8 cellular contexts compared by ENCODE assay signal in the genomic region with DNA sequence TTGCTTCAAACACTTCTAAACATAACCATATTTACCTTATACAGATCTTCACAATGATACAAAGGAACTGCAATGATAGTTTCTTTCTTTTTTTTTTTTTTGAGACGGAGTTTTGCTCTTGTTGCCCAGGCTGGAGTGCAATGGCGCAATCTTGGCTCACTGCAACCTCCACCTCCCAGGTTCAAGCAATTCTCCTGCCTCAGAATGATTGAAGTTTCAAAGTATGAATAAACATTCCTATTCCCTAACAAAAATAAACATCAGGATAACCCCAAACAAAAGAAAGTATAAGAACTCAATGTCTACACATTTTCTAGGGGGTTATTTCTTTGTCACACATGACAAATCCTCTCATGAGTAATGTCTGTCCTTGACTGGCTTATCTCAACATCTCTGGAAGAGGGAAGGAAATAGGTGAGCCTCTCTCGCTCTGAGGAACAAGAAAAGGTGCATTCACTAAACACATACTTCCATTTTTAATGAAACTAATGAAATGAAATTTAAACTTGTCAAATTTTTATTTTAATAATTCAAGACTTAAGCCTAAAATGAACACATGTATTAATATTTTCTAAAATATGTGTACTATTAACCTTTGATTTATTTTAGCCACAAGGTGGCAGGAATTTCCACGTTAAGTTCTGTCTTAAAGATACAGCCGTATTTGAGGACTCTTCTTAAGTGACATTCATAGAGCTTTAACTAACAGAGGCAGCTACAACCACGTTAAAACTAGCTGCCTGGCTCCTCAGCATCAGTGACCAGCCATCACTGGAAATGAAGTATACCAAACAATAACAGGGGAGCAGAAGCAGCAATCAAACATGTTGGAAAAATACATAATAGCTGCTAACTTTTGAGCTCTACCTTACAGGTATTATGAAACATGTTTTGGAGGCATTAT. TPM values are rescaled to one million over a fixed set of nuclear protein-coding genes. Genes with fewer than 3 reads are reported as not detected.
DNase-seq lines count a peak whose midpoint lies in the region; ATAC-seq, FAIRE-seq and TF ChIP-seq lines count a peak whose summit lies in the region.

No MANE protein-coding gene starts in this region.

- H3K9me3 Mint-ChIP-seq in endothelial cell (ENCODE audit: unreplicated experiment): no peaks in the 10 kb centered on the region
- no peaks in the 10 kb centered on the region for H3K9me3 Mint-ChIP-seq in CD8-positive, alpha-beta memory T cell

- H3K27ac Mint-ChIP-seq in endothelial cell (ENCODE audit: unreplicated experiment): peak overlapping the region; percentile 70
- no peak overlapping the region for H3K27ac Mint-ChIP-seq in CD8-positive, alpha-beta memory T cell

- peak; percentile 79 for DNase-seq in DMS53 (lab: John Stamatoyannopoulos, UW)
- DNase-seq in NCI-H460 (ENCODE audit: extremely low read depth, low read depth): peak; percentile 43
- DNase-seq in endothelial cell (ENCODE audit: low spot score): no peak
- DNase-seq in small intestine: peak; percentile 36
- DNase-seq in CD8-positive, alpha-beta memory T cell: no peak
- DNase-seq in GM19238 (ENCODE audit: insufficient read length, low spot score): no peak

- no peak overlapping the region for H3K4me3 ChIP-seq in small intestine (ENCODE audit: low read depth in 1 of 2, low read length in 2 of 2)
- H3K4me3 ChIP-seq in CD8-positive, alpha-beta memory T cell (ENCODE audit: low read length): no peak overlapping the region

- H3K4me3 Mint-ChIP-seq in endothelial cell (ENCODE audit: unreplicated experiment): no peak overlapping the region
- no peak overlapping the region for H3K4me3 Mint-ChIP-seq in CD8-positive, alpha-beta memory T cell

- H3K27me3 Mint-ChIP-seq in endothelial cell (ENCODE audit: unreplicated experiment): peaks cover 3% of the 10 kb centered on the region
- H3K27me3 Mint-ChIP-seq in CD8-positive, alpha-beta memory T cell: peaks cover 11 to 33% of the 10 kb centered on the region in 2 donors

- POLR2A ChIA-PET in CD8-positive, alpha-beta memory T cell (lab: Charles Lee): no interaction called here

- peak; percentile 68 for ATAC-seq in GM21381 (IDR thresholded peaks at IDR 0.05; ENCODE audit: unreplicated experiment)
- ATAC-seq in HG03457 (IDR thresholded peaks at IDR 0.05; ENCODE audit: unreplicated experiment): no peak

- peaks cover 7% of the 10 kb centered on the region for H3K4me1 Mint-ChIP-seq in endothelial cell (ENCODE audit: unreplicated experiment)
- H3K4me1 Mint-ChIP-seq in CD8-positive, alpha-beta memory T cell: peaks cover 5 to 14% (median 10%) of the 10 kb centered on the region in 3 donors

- no peak overlapping the region for H3K27ac ChIP-seq in small intestine (ENCODE audit: low read depth in 1 of 2, low read length in 1 of 2)
- no peak overlapping the region for H3K27ac ChIP-seq in CD8-positive, alpha-beta memory T cell (ENCODE audit: low read depth, low read length)

- FAIRE-seq in small intestine (lab: Jason Lieb, UNC): no peak

- H3K4me1 ChIP-seq in small intestine (ENCODE audit: control insufficient read depth in 2 of 2, insufficient read depth in 1 of 2, low read depth in 1 of 2, low read length in 1 of 2): no peaks in the 10 kb centered on the region
- no peaks in the 10 kb centered on the region for H3K4me1 ChIP-seq in CD8-positive, alpha-beta memory T cell (ENCODE audit: insufficient read depth, low read length)

- no peaks in the 10 kb centered on the region for H3K36me3 ChIP-seq in small intestine (ENCODE audit: control insufficient read depth in 2 of 2, insufficient read depth in 2 of 2, low read length in 2 of 2)
- no peaks in the 10 kb centered on the region for H3K36me3 ChIP-seq in CD8-positive, alpha-beta memory T cell (ENCODE audit: insufficient read depth, low read length)

- no peaks in the 10 kb centered on the region for H3K27me3 ChIP-seq in small intestine (ENCODE audit: control insufficient read depth in 2 of 2, insufficient read depth in 2 of 2, low read length in 2 of 2)
- no peaks in the 10 kb centered on the region for H3K27me3 ChIP-seq in CD8-positive, alpha-beta memory T cell (ENCODE audit: insufficient read depth, low read length, poor library complexity, severe bottlenecking)

- 5 to 22% (median 10%) methylated on average over 6 of the region's 6 CpGs for WGBS in small intestine, 3 donors

- peak; percentile 28 for TF ChIP-seq CTCF in endothelial cell (IDR thresholded peaks at IDR 0.05; ENCODE audit: unreplicated experiment)

- H3K9me3 ChIP-seq in small intestine (ENCODE audit: control insufficient read depth, low read depth): no peaks in the 10 kb centered on the region
- H3K9me3 ChIP-seq in CD8-positive, alpha-beta memory T cell (ENCODE audit: low read length): no peaks in the 10 kb centered on the region

- CTCF ChIA-PET in CD8-positive, alpha-beta memory T cell (lab: Charles Lee): interaction anchor here (0.6 to 1.7 kb wide), 9 partner anchors 8 to 189 kb away, joined by 3 to 8 read pairs (median 3); partner anchors contain the start of gene MALSU1

- peaks cover 3% of the 10 kb centered on the region for H3K36me3 Mint-ChIP-seq in endothelial cell (ENCODE audit: low read depth, unreplicated experiment)
- H3K36me3 Mint-ChIP-seq in CD8-positive, alpha-beta memory T cell: no peaks in the 10 kb centered on the region

RNA-seq across cellular contexts. Expression of gene MALSU1, which starts 58.3 kb away (rescaled TPM):
- total RNA-seq in NCI-H460 (2014; rRNA removed; shearing (Covaris generic)): 100 and 108 TPM in 2 replicates
- 146 and 197 TPM in 2 replicates for polyA plus RNA-seq in NCI-H460 (2014; cell fraction: nucleus; rRNA removed)
- total RNA-seq in endothelial cell (ENCODE audit: unreplicated experiment): 41.5 TPM
- 10 to 100 TPM; 35.3 to 42.7 (median 37.0) TPM for polyA plus RNA-seq in small intestine
- total RNA-seq in CD8-positive, alpha-beta memory T cell: 10 to 100 TPM; 86.3 to 87.8 TPM
- 63.0 TPM for polyA plus RNA-seq in CD8-positive, alpha-beta memory T cell

Comparison
In these comparisons a context has a peak if more than half of its experiments do, and no peak if none do; other contexts are left out.
1. DNase-seq: peak in DMS53 (single experiment), NCI-H460 (single experiment) and small intestine (single experiment); none in endothelial cell (single experiment), CD8-positive, alpha-beta memory T cell (0 of 5) and GM19238 (single experiment).